ENCODE assay signal across 26 cellular contexts in genomic region chr11:46547579-46547978, GRCh38.
"Had no signal": no experiment of that assay in that cellular context is flagged by ENCODE, and none has a peak within 500 bp of the region (broad histone marks: within the 10 kb centered on the region; RNA-seq: fewer than 3 reads in every experiment).

No MANE protein-coding gene starts in this region.

- H3K27ac ChIP-seq: coronary artery, neural progenitor cell, parathyroid adenoma, prostate gland, sigmoid colon, suprapubic skin, transverse colon, upper lobe of right lung, uterus had no signal

- ATAC-seq: mucosa of descending colon; natural killer cell treated with Interleukin-12 subunit alpha and Interleukin-12 subunit beta and Interleukin-15 and Interleukin-18, amount 100 ng/mL, for 72 hours; right cardiac atrium; stimulated activated naive B cell treated with anti-CD40 and anti-IgM and Interleukin-4, amounts not matched to agents 10 μg/mL and 1 μg/mL and 100 μg/mL, for 72 hours; upper lobe of right lung had no signal

- H3K4me3 ChIP-seq: coronary artery, lung, mucosa of descending colon, neural progenitor cell, prostate gland, sigmoid colon, suprapubic skin, transverse colon, upper lobe of right lung, uterus had no signal

- DNase-seq: dermis blood vessel endothelial cell; effector memory CD4-positive, alpha-beta T cell; erythroblast; hypothalamus; immature natural killer cell; islet precursor cell; kidney glomerular epithelial cell; mucosa of descending colon; naive B cell; right cardiac atrium; sigmoid colon; stimulated activated CD4-positive, alpha-beta T cell treated with anti-CD3 and anti-CD28 coated beads, Interleukin-15, amount 100 ng/mL, for 24 hours; stimulated activated CD4-positive, alpha-beta T cell treated with anti-CD3 and anti-CD28 coated beads, Interleukin-2, amount 100 ng/mL, for 48 hours; stimulated activated naive B cell treated with anti-CD40 and anti-IgM and Interleukin-4, amounts not matched to agents 10 μg/mL and 1 μg/mL and 100 μg/mL, for 72 hours; transverse colon; upper lobe of right lung; uterus had no signal

- H3K9me3 Mint-ChIP-seq: immature natural killer cell; memory B cell; naive B cell; natural killer cell treated with Interleukin-12 subunit alpha and Interleukin-12 subunit beta and Interleukin-15 and Interleukin-18, amount 100 ng/mL, for 72 hours; stimulated activated naive B cell treated with anti-CD40 and anti-IgM and Interleukin-4, amounts not matched to agents 10 μg/mL and 1 μg/mL and 100 μg/mL, for 72 hours; stimulated activated naive CD8-positive, alpha-beta T cell treated with anti-CD3 and anti-CD28 coated beads, Interleukin-15, Interleukin-2, amounts not matched to agents 100 ng/mL and 50 ng/mL, for 24 hours had no signal

- H3K4me2 ChIP-seq: neural progenitor cell had no signal

- H3K4me1 Mint-ChIP-seq: neural progenitor cell had no signal

- H3K4me1 ChIP-seq: neural progenitor cell, parathyroid adenoma, prostate gland, sigmoid colon had no signal

- H3K27ac Mint-ChIP-seq: memory B cell; natural killer cell treated with Interleukin-12 subunit alpha and Interleukin-12 subunit beta and Interleukin-15 and Interleukin-18, amount 100 ng/mL, for 72 hours; neural progenitor cell; stimulated activated naive B cell treated with anti-CD40 and anti-IgM and Interleukin-4, amounts not matched to agents 10 μg/mL and 1 μg/mL and 100 μg/mL, for 72 hours; stimulated activated naive CD8-positive, alpha-beta T cell treated with anti-CD3 and anti-CD28 coated beads, Interleukin-15, Interleukin-2, amounts not matched to agents 100 ng/mL and 50 ng/mL, for 24 hours had no signal

- H3K9ac ChIP-seq: neural progenitor cell, parathyroid adenoma had no signal

- H3K9me3 ChIP-seq: mucosa of descending colon, prostate gland, sigmoid colon, suprapubic skin, transverse colon, upper lobe of right lung, uterus had no signal

- H3K27me3 Mint-ChIP-seq: memory B cell; naive B cell; natural killer cell treated with Interleukin-12 subunit alpha and Interleukin-12 subunit beta and Interleukin-15 and Interleukin-18, amount 100 ng/mL, for 72 hours; stimulated activated naive B cell treated with anti-CD40 and anti-IgM and Interleukin-4, amounts not matched to agents 10 μg/mL and 1 μg/mL and 100 μg/mL, for 72 hours; stimulated activated naive CD8-positive, alpha-beta T cell treated with anti-CD3 and anti-CD28 coated beads, Interleukin-15, Interleukin-2, amounts not matched to agents 100 ng/mL and 50 ng/mL, for 24 hours had no signal

- H3K27me3 ChIP-seq: neural progenitor cell, sigmoid colon, suprapubic skin, transverse colon, upper lobe of right lung, uterus had no signal

- H2AFZ ChIP-seq: neural progenitor cell, parathyroid adenoma had no signal

- H3K4me3 Mint-ChIP-seq: immature natural killer cell; memory B cell; naive B cell; natural killer cell treated with Interleukin-12 subunit alpha and Interleukin-12 subunit beta and Interleukin-15 and Interleukin-18, amount 100 ng/mL, for 72 hours; neural progenitor cell; stimulated activated naive B cell treated with anti-CD40 and anti-IgM and Interleukin-4, amounts not matched to agents 10 μg/mL and 1 μg/mL and 100 μg/mL, for 72 hours; stimulated activated naive CD8-positive, alpha-beta T cell treated with anti-CD3 and anti-CD28 coated beads, Interleukin-15, Interleukin-2, amounts not matched to agents 100 ng/mL and 50 ng/mL, for 24 hours had no signal

- H3K36me3 ChIP-seq: neural progenitor cell, prostate gland, uterus had no signal
